ENCODE assay signal across 8 cellular contexts in the genomic region with DNA sequence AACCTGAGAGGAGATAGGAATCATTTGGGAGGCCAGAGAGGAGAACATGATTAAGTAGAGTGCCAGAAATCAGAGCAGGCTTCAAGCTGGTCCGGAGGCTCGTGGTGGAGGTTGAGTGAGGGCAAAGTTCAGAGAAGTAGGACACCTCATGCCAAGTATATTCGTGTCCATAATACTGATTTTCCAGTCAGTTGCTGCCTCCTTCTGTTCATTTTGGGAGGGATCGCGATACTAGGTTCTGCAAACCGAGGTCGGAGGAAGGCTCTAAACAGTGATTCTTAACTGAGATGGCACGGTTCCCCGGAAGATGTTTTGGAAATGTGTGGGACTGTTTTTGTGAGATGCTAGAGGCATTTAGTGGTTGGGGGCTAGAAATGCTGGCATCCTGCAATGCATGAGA. TPM values are rescaled to one million over a fixed set of nuclear protein-coding genes. Genes with fewer than 3 reads are reported as not detected.
DNase-seq lines count a peak whose midpoint lies in the region; ATAC-seq and TF ChIP-seq lines count a peak whose summit lies in the region.

No MANE protein-coding gene starts in this region.

- no peaks in the 10 kb centered on the region for H3K36me3 Mint-ChIP-seq in CD4-positive, alpha-beta T cell (ENCODE audit: low read depth)
- no peaks in the 10 kb centered on the region for H3K36me3 Mint-ChIP-seq in endothelial cell (ENCODE audit: low read depth, unreplicated experiment)

- DNase-seq in CD4-positive, alpha-beta T cell: peak in 8 of 10 experiments; percentile 11 to 34 (median 24)
- DNase-seq in HCEC 1CT: peak; percentile 3
- peak in 3 of 5 donors; percentile 22 to 68 (median 25) for DNase-seq in T-helper 1 cell
- peak; percentile 45 for DNase-seq in endothelial cell (ENCODE audit: low spot score)
- no peak for DNase-seq in osteoblast (ENCODE audit: insufficient read length, low spot score, missing footprints)
- DNase-seq in amniotic stem cell (lab: John Stamatoyannopoulos, UW): no peak

- no peak overlapping the region for H3K27ac ChIP-seq in CD4-positive, alpha-beta T cell (ENCODE audit: low read depth, low read length)
- no peak overlapping the region for H3K27ac ChIP-seq in osteoblast (ENCODE audit: low read depth, low read length)

- TF ChIP-seq CTCF in CD4-positive, alpha-beta T cell (IDR thresholded peaks at IDR 0.05): peak; percentile 68
- TF ChIP-seq CTCF in endothelial cell (IDR thresholded peaks at IDR 0.05; ENCODE audit: unreplicated experiment): no peak
- TF ChIP-seq CTCF in osteoblast (IDR thresholded peaks at IDR 0.05; ENCODE audit: extremely low read depth, low read depth, low read length): peak; percentile 29

- peaks cover 7% of the 10 kb centered on the region for H3K4me1 ChIP-seq in osteoblast (ENCODE audit: insufficient read depth, low read length)

- no peaks in the 10 kb centered on the region for H3K36me3 ChIP-seq in osteoblast (ENCODE audit: insufficient read depth, low read length)

- H3K4me3 ChIP-seq in osteoblast (ENCODE audit: insufficient read depth, low read length): no peak overlapping the region

- POLR2A ChIA-PET in CD4-positive, alpha-beta T cell (lab: Charles Lee): interaction anchor here (0.9 to 1.9 kb wide), 2 partner anchors 14 to 66 kb away, joined by 3 to 7 read pairs; partner anchors contain the start of gene JAML

- no peak overlapping the region for H3K4me2 ChIP-seq in osteoblast (ENCODE audit: insufficient read depth, low read length)

- H3K9me3 ChIP-seq in CD4-positive, alpha-beta T cell (ENCODE audit: control insufficient read depth, low read length): no peaks in the 10 kb centered on the region
- H3K9me3 ChIP-seq in osteoblast (ENCODE audit: low read depth, low read length): no peaks in the 10 kb centered on the region

- H3K27me3 Mint-ChIP-seq in CD4-positive, alpha-beta T cell: no peaks in the 10 kb centered on the region
- peaks cover 2% of the 10 kb centered on the region for H3K27me3 Mint-ChIP-seq in endothelial cell (ENCODE audit: unreplicated experiment)

- H3K9me3 Mint-ChIP-seq in CD4-positive, alpha-beta T cell: no peaks in the 10 kb centered on the region
- no peaks in the 10 kb centered on the region for H3K9me3 Mint-ChIP-seq in endothelial cell (ENCODE audit: unreplicated experiment)

- no peak overlapping the region for H3K27ac Mint-ChIP-seq in CD4-positive, alpha-beta T cell
- H3K27ac Mint-ChIP-seq in endothelial cell (ENCODE audit: unreplicated experiment): no peak overlapping the region

- H3K27me3 ChIP-seq in CD4-positive, alpha-beta T cell (ENCODE audit: control insufficient read depth, insufficient read depth, low read length): no peaks in the 10 kb centered on the region
- H3K27me3 ChIP-seq in osteoblast (ENCODE audit: insufficient read depth, low read length): peaks cover 11% of the 10 kb centered on the region

- CTCF ChIA-PET in CD4-positive, alpha-beta T cell (lab: Charles Lee): interaction anchor here (0.7 to 3.7 kb wide), 4 partner anchors 66 to 95 kb away, joined by 3 to 31 read pairs (median 4); no protein-coding TSS in a partner anchor

- H4K20me1 ChIP-seq in osteoblast (ENCODE audit: insufficient read depth, low read length): no peaks in the 10 kb centered on the region

- ATAC-seq in CD4-positive, alpha-beta T cell (ENCODE audit: poor library complexity): peak; percentile 70
- ATAC-seq in GM19351 (IDR thresholded peaks at IDR 0.05; ENCODE audit: unreplicated experiment) (no peak), GM18868 (IDR thresholded peaks at IDR 0.05; ENCODE audit: unreplicated experiment) (no peak)

- H2AFZ ChIP-seq in osteoblast (ENCODE audit: low read length): no peak overlapping the region

- no peaks in the 10 kb centered on the region for H3K79me2 ChIP-seq in osteoblast (ENCODE audit: insufficient read depth, low read length)

- peaks cover 11% of the 10 kb centered on the region for H3K4me1 Mint-ChIP-seq in CD4-positive, alpha-beta T cell (ENCODE audit: low read depth)
- H3K4me1 Mint-ChIP-seq in endothelial cell (ENCODE audit: unreplicated experiment): no peaks in the 10 kb centered on the region

- intact Hi-C loops in CD4-positive, alpha-beta T cell (cut with DNase I, micrococcal nuclease): loop anchor here (1.0 kb wide), 2 partner anchors 93 to 146 kb away; no protein-coding TSS in a partner anchor

- H3K4me3 Mint-ChIP-seq in CD4-positive, alpha-beta T cell: no peak overlapping the region
- no peak overlapping the region for H3K4me3 Mint-ChIP-seq in endothelial cell (ENCODE audit: unreplicated experiment)

RNA-seq across cellular contexts. Expression of gene CD3E, which starts 13.6 kb away (rescaled TPM):
- total RNA-seq in CD4-positive, alpha-beta T cell: 100 to 1,000 TPM; 483 to 515 TPM
- total RNA-seq in endothelial cell (ENCODE audit: unreplicated experiment) (not detected), osteoblast (not detected in 2 replicates)

RNA-seq across cellular contexts. Expression of gene MPZL2, which starts 26.8 kb away (rescaled TPM):
- total RNA-seq in CD4-positive, alpha-beta T cell: 1 to 10 TPM in 1 of 2 experiments, under 1 TPM in 1; 0.95 to 1.8 TPM
- total RNA-seq in endothelial cell (ENCODE audit: unreplicated experiment) (1.0 TPM), osteoblast (not detected in 2 replicates)

RNA-seq across cellular contexts. Expression of gene MPZL3, which starts 38.8 kb away (rescaled TPM):
- 10 to 100 TPM; 29.0 to 30.2 TPM for total RNA-seq in CD4-positive, alpha-beta T cell
- total RNA-seq in endothelial cell (ENCODE audit: unreplicated experiment): 10.7 TPM
- 1.5 and 1.8 TPM in 2 replicates for total RNA-seq in osteoblast

RNA-seq across cellular contexts. Expression of gene CD3D, which starts 51.6 kb away (rescaled TPM):
- total RNA-seq in CD4-positive, alpha-beta T cell: 100 to 1,000 TPM; 265 to 274 TPM
- not detected for total RNA-seq in endothelial cell (ENCODE audit: unreplicated experiment)
- total RNA-seq in osteoblast: not detected in 2 replicates

RNA-seq across cellular contexts. Expression of gene CD3G, which starts 53.2 kb away (rescaled TPM):
- total RNA-seq in CD4-positive, alpha-beta T cell: 100 to 1,000 TPM; 102 to 109 TPM
- not detected for total RNA-seq in endothelial cell (ENCODE audit: unreplicated experiment)
- not detected in 2 replicates for total RNA-seq in osteoblast

Comparison
In these comparisons a context has a peak if more than half of its experiments do, and no peak if none do; other contexts are left out.
1. DNase-seq: peak in CD4-positive, alpha-beta T cell (8 of 10), HCEC 1CT (single experiment), T-helper 1 cell (3 of 5) and endothelial cell (single experiment); none in osteoblast (single experiment) and amniotic stem cell (single experiment).
2. RNA of gene CD3E, which starts 13.6 kb away (total RNA-seq): 483 to 515 TPM in CD4-positive, alpha-beta T cell; not detected in endothelial cell (single experiment) and not detected in osteoblast; every median in the first group is over 100 times any median in the second.